In genomic region chr11:33699515-33700424, GRCh38 we compare ENCODE assay signal across 9 cellular contexts. TPM values are rescaled to one million over a fixed set of nuclear protein-coding genes. Genes with fewer than 3 reads are reported as not detected.
DNase-seq lines count a peak whose midpoint lies in the region; ATAC-seq and TF ChIP-seq lines count a peak whose summit lies in the region.
"Had no signal": no experiment of that assay in that cellular context is flagged by ENCODE, and none has a peak within 500 bp of the region (broad histone marks: within the 10 kb centered on the region; RNA-seq: fewer than 3 reads in every experiment).

No MANE protein-coding gene starts in this region.

- 0 out of 2 replicates have a peak, but pooled peaks cover 3% of the 10 kb centered on the region for H3K79me2 ChIP-seq in MM.1S (ENCODE audit: low read length)

- H4K20me1 ChIP-seq in BLaER1 (no peaks in the 10 kb centered on the region), MM.1S (ENCODE audit: insufficient read depth, low read length) (no peaks in the 10 kb centered on the region)

- H3K36me3 Mint-ChIP-seq in effector memory CD8-positive, alpha-beta T cell (ENCODE audit: insufficient read depth), result peaks cover 13% of the 10 kb centered on the region
- no peaks in the 10 kb centered on the region for H3K36me3 Mint-ChIP-seq in natural killer cell

- no peaks in the 10 kb centered on the region for H3K9me3 Mint-ChIP-seq in effector memory CD8-positive, alpha-beta T cell
- no peaks in the 10 kb centered on the region for H3K9me3 Mint-ChIP-seq in natural killer cell

- H3K4me1 ChIP-seq in BLaER1 (peaks cover 24% of the 10 kb centered on the region), MM.1S (ENCODE audit: low read length) (peaks cover 15% of the 10 kb centered on the region)

- peak overlapping the region; percentile 42; the same call in 1 of the 2 replicates for H3K9ac ChIP-seq in BLaER1
- H3K9ac ChIP-seq in MM.1S (ENCODE audit: low read length), result no peak overlapping the region

- no peak overlapping the region for H3K27ac Mint-ChIP-seq in effector memory CD8-positive, alpha-beta T cell
- H3K27ac Mint-ChIP-seq in natural killer cell, result peak overlapping the region in 1 of 2 donors; percentile 80

- TF ChIP-seq CTCF in MM.1S (IDR thresholded peaks at IDR 0.05; ENCODE audit: low read length) (no peak), natural killer cell (IDR thresholded peaks at IDR 0.05) (no peak)

- peak overlapping the region; percentile 86 to 87 for H3K4me3 Mint-ChIP-seq in effector memory CD8-positive, alpha-beta T cell
- H3K4me3 Mint-ChIP-seq in natural killer cell, result peak overlapping the region; percentile 82

- H3K4me3 ChIP-seq in BLaER1, result peak overlapping the region; percentile 70
- H3K4me3 ChIP-seq in MM.1S (ENCODE audit: low read length), result no peak overlapping the region; the same call in 1 of the 2 replicates

- H3K27ac ChIP-seq in BLaER1, result no peak overlapping the region; the same call in 1 of the 2 replicates
- no peak overlapping the region for H3K27ac ChIP-seq in MM.1S (ENCODE audit: low read length)

- H2AFZ ChIP-seq in MM.1S (ENCODE audit: low read length), result peak overlapping the region; percentile 15; the same call in 1 of the 2 replicates

- peaks cover 23% of the 10 kb centered on the region for H3F3A ChIP-seq in MM.1S (ENCODE audit: insufficient read depth, low read length)

- peaks cover 12 to 13% of the 10 kb centered on the region in 2 donors for H3K4me1 Mint-ChIP-seq in effector memory CD8-positive, alpha-beta T cell (ENCODE audit: low read depth in 2 of 2)
- H3K4me1 Mint-ChIP-seq in natural killer cell, result peaks cover 16% of the 10 kb centered on the region in 2 donors

- H3K9me2 ChIP-seq in MM.1S (replicated peaks; ENCODE audit: insufficient read depth, low read length), result no peaks in the 10 kb centered on the region

- H3K27me3 Mint-ChIP-seq in effector memory CD8-positive, alpha-beta T cell, result peaks cover 24 to 32% of the 10 kb centered on the region in 2 donors
- peaks cover 25 to 26% of the 10 kb centered on the region in 2 donors for H3K27me3 Mint-ChIP-seq in natural killer cell (ENCODE audit: low read depth in 2 of 2)

- no peak for DNase-seq in MM.1S
- DNase-seq in effector memory CD8-positive, alpha-beta T cell, result peak in 1 of 3 experiments; percentile 8
- no peak for DNase-seq in natural killer cell
- DNase-seq in NCI-H524 (lab: John Stamatoyannopoulos, UW), result no peak
- DNase-seq in T-helper 9 cell, result no peak
- no peak for DNase-seq in LoVo (ENCODE audit: low spot score)
- no peak for DNase-seq in KBM-7

- ATAC-seq in effector memory CD8-positive, alpha-beta T cell (replicated peaks), result no peak
- no peak for ATAC-seq in natural killer cell

- intact Hi-C loops in natural killer cell (cut with micrococcal nuclease), result loop anchor here (1.0 to 2.0 kb wide), 4 partner anchors 35 to 739 kb away; partner anchors contain the start of genes CAT, FBXO3 and HIPK3

- H3K36me3 ChIP-seq in BLaER1 (0 out of 2 replicates have a peak, but pooled peaks cover 8% of the 10 kb centered on the region), MM.1S (replicated peaks; ENCODE audit: insufficient read depth, low read length) (no peaks in the 10 kb centered on the region)

- H3K9me3 ChIP-seq in BLaER1 (no peaks in the 10 kb centered on the region), MM.1S (replicated peaks; ENCODE audit: insufficient read depth, low read length) (no peaks in the 10 kb centered on the region)

- no peaks in the 10 kb centered on the region for H3K27me3 ChIP-seq in BLaER1
- H3K27me3 ChIP-seq in MM.1S (replicated peaks; ENCODE audit: insufficient read depth, low read length), result no peaks in the 10 kb centered on the region

- peak overlapping the region; percentile 86 for H3K4me2 ChIP-seq in BLaER1
- peak overlapping the region; percentile 59 for H3K4me2 ChIP-seq in MM.1S (ENCODE audit: low read depth, low read length)

- in situ Hi-C loops in KBM-7 (cut with MboI; ENCODE audit: low pct_unique_long_range_greater_than_20kb, low sequenced_read_pairs), result loop anchor here (25.0 kb wide), 1 partner anchor 337 kb away; no protein-coding TSS in a partner anchor

RNA-seq across cellular contexts. Expression of gene C11orf91, which starts 0.9 kb away (rescaled TPM):
- total RNA-seq in natural killer cell, result not detected
- total RNA-seq: activated CD8-positive, alpha-beta memory T cell treated with anti-CD3 and anti-CD28 coated beads for 36 hours had no signal

RNA-seq across cellular contexts. Expression of gene CD59, which starts 36.5 kb away (rescaled TPM):
- 10 to 100 TPM; 25.0 to 29.4 (median 26.4) TPM for total RNA-seq in natural killer cell
